Comparison of ENCODE assay signal across 13 cellular contexts in the genomic region with DNA sequence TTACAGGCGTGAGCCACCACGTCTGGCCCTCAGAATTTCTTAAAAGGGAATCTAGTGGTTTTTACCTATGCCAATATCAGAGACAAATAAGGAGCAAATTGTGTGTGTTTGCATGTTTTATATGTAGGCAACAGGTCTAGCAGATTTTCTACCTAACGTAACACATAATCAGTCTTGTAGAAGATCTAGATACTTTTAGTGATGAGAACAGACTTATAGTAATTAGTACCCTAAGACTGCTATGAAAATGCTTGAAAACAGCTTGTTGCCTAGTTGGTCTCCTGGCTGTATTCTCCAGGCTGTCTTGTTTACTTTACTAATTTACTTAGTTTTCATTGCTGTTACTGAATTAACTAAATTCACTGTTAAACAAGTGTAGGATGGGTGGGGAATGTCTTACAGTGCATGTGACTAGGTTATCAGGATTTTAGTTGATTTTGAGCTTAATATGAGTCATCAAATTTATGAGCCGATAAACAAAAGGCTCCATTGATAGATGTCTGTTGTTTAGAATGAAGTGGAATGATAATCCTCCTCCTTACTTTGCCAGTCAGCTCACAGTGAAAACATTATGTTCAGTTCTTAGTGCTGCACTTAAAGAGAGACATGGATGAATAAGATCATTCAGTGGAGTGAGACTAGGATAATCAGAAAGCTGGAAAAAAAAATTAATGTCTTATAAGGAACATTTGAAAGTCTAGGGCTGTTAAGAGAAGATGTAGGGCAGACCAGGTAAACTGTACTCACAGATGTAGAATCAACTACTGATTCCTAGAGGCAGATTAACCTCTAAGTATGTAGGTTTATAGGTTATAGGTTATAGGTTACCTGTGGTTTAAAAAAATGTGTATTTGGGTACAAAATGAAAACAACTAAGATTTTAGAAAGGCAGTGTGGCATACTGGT. TPM values are rescaled to one million over a fixed set of nuclear protein-coding genes. Genes with fewer than 3 reads are reported as not detected.
DNase-seq lines count a peak whose midpoint lies in the region; ATAC-seq and TF ChIP-seq lines count a peak whose summit lies in the region.
"Had no signal": no experiment of that assay in that cellular context is flagged by ENCODE, and none has a peak within 500 bp of the region (broad histone marks: within the 10 kb centered on the region; RNA-seq: fewer than 3 reads in every experiment).

No MANE protein-coding gene starts in this region.

- TF ChIP-seq CTCF in Calu3 (IDR thresholded peaks at IDR 0.05; ENCODE audit: unreplicated experiment) (no peak), dorsolateral prefrontal cortex (IDR thresholded peaks at IDR 0.05 in 54 of 56, conservative IDR thresholded peaks at IDR 0.05 in 2 of 56; ENCODE audit: low read depth in 1 of 56, partially characterized antibody in 56 of 56) (no peak), omental fat pad (IDR thresholded peaks at IDR 0.05) (no peak)

- H3K27ac ChIP-seq in dorsolateral prefrontal cortex, result peak overlapping the region in 57 of 59 donors; percentile 1 to 84 (median 61)
- H3K27ac ChIP-seq: HL-60 had no signal

- intact Hi-C loops in Calu3 (cut with micrococcal nuclease; ENCODE audit: unreplicated experiment), result no loop called here
- intact Hi-C loops in dorsolateral prefrontal cortex (cut with DNase I), result no loop called here

- H3K36me3 Mint-ChIP-seq in Calu3 (ENCODE audit: insufficient read depth, unreplicated experiment), result peaks cover 19% of the 10 kb centered on the region

- no peaks in the 10 kb centered on the region for H3K27me3 Mint-ChIP-seq in Calu3 (ENCODE audit: unreplicated experiment)
- H3K27me3 Mint-ChIP-seq: dendritic cell treated with granulocyte-macrophage colony-stimulating factor and Interleukin-4, amounts not matched to agents 40 ng/mL and 50 ng/mL, for 4 days had no signal

- peak overlapping the region in 6 of 59 donors; percentile 4 to 26 (median 12) for H3K4me3 ChIP-seq in dorsolateral prefrontal cortex

- peak overlapping the region; percentile 50 for H3K4me3 Mint-ChIP-seq in Calu3 (ENCODE audit: low read depth, unreplicated experiment)
- H3K4me3 Mint-ChIP-seq: CD14-positive monocyte; dendritic cell treated with granulocyte-macrophage colony-stimulating factor and Interleukin-4, amounts not matched to agents 40 ng/mL and 50 ng/mL, for 4 days had no signal

- no peak for DNase-seq in Calu3
- peak; percentile 41 to 66 for DNase-seq in NCI-H526 (lab: John Stamatoyannopoulos, UW)
- no peak for DNase-seq in dorsolateral prefrontal cortex
- DNase-seq in omental fat pad (ENCODE audit: low spot score), result no peak
- DNase-seq in islet precursor cell, result no peak
- DNase-seq: NCI-H226 had no signal

- BruUV-seq in Calu3 (replicated peaks; lab: Mats Ljungman, UMichigan), result no TSS peak

- H3K9me3 Mint-ChIP-seq in Calu3 (ENCODE audit: low read depth, unreplicated experiment), result no peaks in the 10 kb centered on the region
- H3K9me3 Mint-ChIP-seq: CD14-positive monocyte; dendritic cell treated with granulocyte-macrophage colony-stimulating factor and Interleukin-4, amounts not matched to agents 40 ng/mL and 50 ng/mL, for 4 days had no signal

- peaks cover 54% of the 10 kb centered on the region for H3K4me1 Mint-ChIP-seq in Calu3 (ENCODE audit: low read depth, unreplicated experiment)

- H3K27me3 ChIP-seq in dorsolateral prefrontal cortex, result no peaks in the 10 kb centered on the region

- CTCF ChIA-PET in Calu3 (lab: Charles Lee), result interaction anchor here (0.6 to 1.3 kb wide), 4 partner anchors 20 to 77 kb away, joined by 3 to 6 read pairs (median 3); no protein-coding TSS in a partner anchor

- peak overlapping the region; percentile 92 for H3K27ac Mint-ChIP-seq in Calu3 (ENCODE audit: unreplicated experiment)
- H3K27ac Mint-ChIP-seq: dendritic cell treated with granulocyte-macrophage colony-stimulating factor and Interleukin-4, amounts not matched to agents 40 ng/mL and 50 ng/mL, for 4 days had no signal

- peak; percentile 24 for ATAC-seq in omental fat pad (ENCODE audit: low FRiP score)
- ATAC-seq in HG03342 (IDR thresholded peaks at IDR 0.05; ENCODE audit: unreplicated experiment), result no peak
- no peak for ATAC-seq in GM18519 (IDR thresholded peaks at IDR 0.05; ENCODE audit: low FRiP score, unreplicated experiment)
- ATAC-seq in GM18873 (IDR thresholded peaks at IDR 0.05; ENCODE audit: low FRiP score, unreplicated experiment), result no peak

RNA-seq across cellular contexts. Expression of a gene that starts 22.4 kb away (rescaled TPM):
- total RNA-seq in Calu3 (2022), result 21.1 and 23.9 TPM in 2 replicates
- 10 to 100 TPM in 119 of 120 experiments, 1 to 10 TPM in 1; 9.9 to 19.8 (median 13.9) TPM for total RNA-seq in dorsolateral prefrontal cortex
- total RNA-seq in omental fat pad, result 10 to 100 TPM; 12.1 to 18.1 (median 14.8) TPM

RNA-seq across cellular contexts. Expression of a gene that starts 58.2 kb away (rescaled TPM):
- total RNA-seq in Calu3 (2022) (not detected in 2 replicates), dorsolateral prefrontal cortex (10 to 100 TPM in 31 of 120 experiments, 1 to 10 TPM in 89; 1.7 to 19.8 (median 7.8) TPM), omental fat pad (not detected)
- total RNA-seq: T-helper 1 cell treated with Interleukin-12 subunit alpha and Interleukin-12 subunit beta and Interleukin-4 antibody, amounts not matched to agents 30 ng/mL and 1 ng/mL, for 36 hours had no signal

Comparison
In these comparisons a context has a peak if more than half of its experiments do, and no peak if none do; other contexts are left out.
1. DNase-seq: peak in NCI-H526 (2 of 2); none in Calu3 (single experiment), dorsolateral prefrontal cortex (0 of 10), omental fat pad (single experiment) and islet precursor cell (single experiment).